8 cellular contexts compared by ENCODE assay signal in genomic region chr17:40647549-40648325, GRCh38. TPM values are rescaled to one million over a fixed set of nuclear protein-coding genes. Genes with fewer than 3 reads are reported as not detected.
A peak's percentile ranks its signal among the peaks of the same experiment; 100 is the strongest.
DNase-seq lines count a peak whose midpoint lies in the region; ATAC-seq, FAIRE-seq and TF ChIP-seq lines count a peak whose summit lies in the region.

Gene SMARCE1 (minus strand): TSS chr17:40647818. CDS start chr17:40645802, 2,016 bp downstream.

- intact Hi-C loops in activated B cell treated with CpG ODN at 0.5 μM for 24 hours (cut with micrococcal nuclease): loop anchor here (1.0 to 5.0 kb wide), 4 partner anchors 23 to 172 kb away; no protein-coding TSS in a partner anchor

- H3K27ac ChIP-seq in smooth muscle cell (ENCODE audit: low read depth): peak within 1 kb of the TSS; percentile 99

- H3K4me2 ChIP-seq in smooth muscle cell: peak within 1 kb of the TSS; percentile 90

- TF ChIP-seq CTCF in GM13977 (IDR thresholded peaks at IDR 0.05; ENCODE audit: extremely low read depth, insufficient read depth, missing control alignments) (no peak), activated B cell treated with CpG ODN at 0.5 μM for 24 hours (IDR thresholded peaks at IDR 0.05) (no peak), bronchial epithelial cell (IDR thresholded peaks at IDR 0.05; ENCODE audit: insufficient read depth, low read length, severe bottlenecking) (no peak), smooth muscle cell (IDR thresholded peaks at IDR 0.05; ENCODE audit: borderline replicate concordance, insufficient read depth, poor library complexity, severe bottlenecking) (no peak)

- H3K4me1 Mint-ChIP-seq in activated B cell treated with CpG ODN at 0.5 μM for 24 hours: peaks cover 48% of the 10 kb centered on the region
- H3K4me1 Mint-ChIP-seq in immature natural killer cell: peaks cover 42 to 64% of the 10 kb centered on the region in 2 donors

- DNase-seq in GM13977 (ENCODE audit: low spot score) (peak; percentile 77), NCI-H2171 treated with DMSO at 0.1 percent for 48 hours (lab: John Stamatoyannopoulos, UW) (peak; percentile 77), activated B cell treated with CpG ODN at 0.5 μM for 24 hours (peak; percentile 75), bronchial epithelial cell (ENCODE audit: low read depth) (peak; percentile 49), immature natural killer cell (peak; percentile 86 to 89 (median 89)), smooth muscle cell (lab: John Stamatoyannopoulos, UW; ENCODE audit: unreplicated experiment) (peak; percentile 75)

- H4K20me1 ChIP-seq in smooth muscle cell (ENCODE audit: low read depth): peaks cover 16% of the 10 kb centered on the region

- peak within 1 kb of the TSS; percentile 99 for H2AFZ ChIP-seq in smooth muscle cell (ENCODE audit: low read depth)

- peaks cover 22% of the 10 kb centered on the region for H3K4me1 ChIP-seq in smooth muscle cell (ENCODE audit: low read depth)

- under 1% methylated on average over 55 of the region's 61 CpGs for WGBS in smooth muscle cell (ENCODE audit: low lambda C conversion rate)

- peak within 1 kb of the TSS; percentile 99 for H3K27ac Mint-ChIP-seq in activated B cell treated with CpG ODN at 0.5 μM for 24 hours
- peak within 1 kb of the TSS; percentile 96 to 99 (median 98) for H3K27ac Mint-ChIP-seq in immature natural killer cell

- CTCF ChIA-PET in activated B cell treated with CpG ODN at 0.5 μM for 24 hours (lab: Charles Lee): interaction anchor here (0.7 to 2.2 kb wide), 6 partner anchors 28 to 1493 kb away, joined by 3 to 7 read pairs (median 3); no protein-coding TSS in a partner anchor

- H3K27me3 ChIP-seq in bronchial epithelial cell (ENCODE audit: control insufficient read depth, insufficient read depth, low read length) (no peaks in the 10 kb centered on the region), smooth muscle cell (ENCODE audit: low read depth) (no peaks in the 10 kb centered on the region)

- POLR2A ChIA-PET in activated B cell treated with CpG ODN at 0.5 μM for 24 hours (lab: Charles Lee): interaction anchor here (0.5 to 5.8 kb wide), 31 partner anchors 14 to 1041 kb away, joined by 3 to 85 read pairs (median 4); partner anchors contain the start of genes CCR7, EIF1 and KRTAP16-1

- no peaks in the 10 kb centered on the region for H3K9me3 Mint-ChIP-seq in activated B cell treated with CpG ODN at 0.5 μM for 24 hours
- H3K9me3 Mint-ChIP-seq in immature natural killer cell: no peaks in the 10 kb centered on the region

- peaks cover 41% of the 10 kb centered on the region for H3K36me3 Mint-ChIP-seq in activated B cell treated with CpG ODN at 0.5 μM for 24 hours (ENCODE audit: low read depth)
- H3K36me3 Mint-ChIP-seq in immature natural killer cell: peaks cover under 1 to 20% (median 13%) of the 10 kb centered on the region in 3 donors

- H3K9ac ChIP-seq in smooth muscle cell (ENCODE audit: low read depth): peak within 1 kb of the TSS; percentile 99

- H3K79me2 ChIP-seq in smooth muscle cell (ENCODE audit: low read depth): peaks cover 47% of the 10 kb centered on the region

- in situ Hi-C loops in GM13977 (cut with MboI; ENCODE audit: low pct_unique_long_range_greater_than_20kb, low sequenced_read_pairs, unreplicated experiment): no loop called here

- H3K4me3 Mint-ChIP-seq in activated B cell treated with CpG ODN at 0.5 μM for 24 hours (peak within 1 kb of the TSS; percentile 98), immature natural killer cell (peak within 1 kb of the TSS; percentile 90 to 98 (median 95))

- H3K36me3 ChIP-seq in bronchial epithelial cell (ENCODE audit: control insufficient read depth, insufficient read depth, low read length) (no peaks in the 10 kb centered on the region), smooth muscle cell (ENCODE audit: low read depth) (no peaks in the 10 kb centered on the region)

- no peaks in the 10 kb centered on the region for H3F3A ChIP-seq in smooth muscle cell (ENCODE audit: low read depth)

- H3K4me3 ChIP-seq in bronchial epithelial cell (ENCODE audit: low read depth, low read length) (peak within 1 kb of the TSS; percentile 71), smooth muscle cell (peak within 1 kb of the TSS; percentile 84)

- no peaks in the 10 kb centered on the region for H3K9me3 ChIP-seq in smooth muscle cell (replicated peaks; ENCODE audit: low read depth)

- FAIRE-seq in bronchial epithelial cell (lab: Jason Lieb, UNC): no peak

- ATAC-seq in HG02973 (IDR thresholded peaks at IDR 0.05; ENCODE audit: unreplicated experiment) (peak; percentile 53), activated B cell treated with CpG ODN at 0.5 μM for 24 hours (ENCODE audit: low read depth) (peak; percentile 84), GM18873 (IDR thresholded peaks at IDR 0.05; ENCODE audit: low FRiP score, unreplicated experiment) (no peak)

- H3K27me3 Mint-ChIP-seq in activated B cell treated with CpG ODN at 0.5 μM for 24 hours (no peaks in the 10 kb centered on the region), immature natural killer cell (ENCODE audit: low read depth in 3 of 3) (peaks cover 12 to 22% (median 21%) of the 10 kb centered on the region in 3 donors)

RNA-seq across cellular contexts. Expression of gene SMARCE1, which starts in this region (rescaled TPM):
- total RNA-seq in activated B cell treated with CpG ODN at 0.5 μM for 24 hours (140 TPM in 2 replicates), bronchial epithelial cell (49.2 and 75.5 TPM in 2 replicates), smooth muscle cell (87.5 and 95.9 TPM in 2 replicates)
- polyA plus RNA-seq in immature natural killer cell (100 to 1,000 TPM; 196 to 261 (median 223) TPM), smooth muscle cell (101 and 115 TPM in 2 replicates)
